ENCODE assay signal across 8 cellular contexts in the genomic region with DNA sequence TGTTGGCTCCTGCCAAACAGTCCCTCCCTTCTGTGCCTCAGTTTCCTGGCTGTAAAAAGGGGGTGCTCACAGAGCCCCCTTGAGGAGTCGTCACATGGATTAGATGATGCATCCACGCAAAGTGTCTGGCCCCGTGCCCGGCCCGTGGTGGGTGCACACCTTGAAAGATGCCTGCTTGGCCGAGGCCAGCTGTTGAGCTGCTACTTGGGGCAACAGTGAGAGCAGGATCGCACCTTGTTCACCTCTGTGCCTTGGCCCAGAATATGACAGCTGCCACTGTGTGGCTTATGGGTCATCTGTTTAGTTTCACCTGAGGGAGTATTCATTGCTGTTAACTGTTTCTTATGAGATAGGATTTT. TPM values are rescaled to one million over a fixed set of nuclear protein-coding genes. Genes with fewer than 3 reads are reported as not detected.
DNase-seq lines count a peak whose midpoint lies in the region; ATAC-seq and TF ChIP-seq lines count a peak whose summit lies in the region.

No MANE protein-coding gene starts in this region.

- H3K36me3 ChIP-seq in muscle layer of colon (ENCODE audit: insufficient read depth, low read length) = no peaks in the 10 kb centered on the region

- peak overlapping the region; percentile 65 for H3K27ac Mint-ChIP-seq in activated naive CD8-positive, alpha-beta T cell treated with anti-CD3 and anti-CD28 coated beads for 36 hours
- no peak overlapping the region for H3K27ac Mint-ChIP-seq in endothelial cell (ENCODE audit: unreplicated experiment)

- no peak for TF ChIP-seq POLR2A in GM18505 (IDR thresholded peaks at IDR 0.05; ENCODE audit: borderline replicate concordance, extremely low read depth, insufficient read depth, insufficient read length)

- peaks cover 25% of the 10 kb centered on the region for H3K4me1 Mint-ChIP-seq in activated naive CD8-positive, alpha-beta T cell treated with anti-CD3 and anti-CD28 coated beads for 36 hours
- H3K4me1 Mint-ChIP-seq in endothelial cell (ENCODE audit: unreplicated experiment) = peaks cover 9% of the 10 kb centered on the region

- peaks cover 10% of the 10 kb centered on the region for H3K4me1 ChIP-seq in muscle layer of colon (ENCODE audit: insufficient read depth, low read length)

- peak overlapping the region; percentile 70 for H3K4me3 Mint-ChIP-seq in activated naive CD8-positive, alpha-beta T cell treated with anti-CD3 and anti-CD28 coated beads for 36 hours
- no peak overlapping the region for H3K4me3 Mint-ChIP-seq in endothelial cell (ENCODE audit: unreplicated experiment)

- TF ChIP-seq CTCF in endothelial cell (IDR thresholded peaks at IDR 0.05; ENCODE audit: unreplicated experiment) = no peak

- no peaks in the 10 kb centered on the region for H3K27me3 Mint-ChIP-seq in activated naive CD8-positive, alpha-beta T cell treated with anti-CD3 and anti-CD28 coated beads for 36 hours
- H3K27me3 Mint-ChIP-seq in endothelial cell (ENCODE audit: unreplicated experiment) = peaks cover 6% of the 10 kb centered on the region

- H3K4me3 ChIP-seq in muscle layer of colon (ENCODE audit: low read depth in 1 of 2, low read length in 2 of 2) = peak overlapping the region in 1 of 2 donors; percentile 75

- no peaks in the 10 kb centered on the region for H3K9me3 Mint-ChIP-seq in activated naive CD8-positive, alpha-beta T cell treated with anti-CD3 and anti-CD28 coated beads for 36 hours
- no peaks in the 10 kb centered on the region for H3K9me3 Mint-ChIP-seq in endothelial cell (ENCODE audit: unreplicated experiment)

- H3K36me3 Mint-ChIP-seq in activated naive CD8-positive, alpha-beta T cell treated with anti-CD3 and anti-CD28 coated beads for 36 hours = no peaks in the 10 kb centered on the region
- H3K36me3 Mint-ChIP-seq in endothelial cell (ENCODE audit: low read depth, unreplicated experiment) = no peaks in the 10 kb centered on the region

- no peaks in the 10 kb centered on the region for H3K9me3 ChIP-seq in muscle layer of colon (ENCODE audit: low read length)

- DNase-seq in activated naive CD8-positive, alpha-beta T cell treated with anti-CD3 and anti-CD28 coated beads for 36 hours = no peak
- DNase-seq in AG20443 (ENCODE audit: low spot score) (no peak), left lobe of liver (ENCODE audit: low spot score) (no peak), endothelial cell (ENCODE audit: low spot score) (no peak)
- DNase-seq in NK-92 treated with Interleukin-12 subunit alpha and Interleukin-12 subunit beta, amount 100 ng/mL, for 24 hours (lab: John Stamatoyannopoulos, UW) = no peak

- peak overlapping the region; percentile 27 for H3K9ac ChIP-seq in muscle layer of colon (ENCODE audit: low read length)

- peak overlapping the region; percentile 74 for H3K27ac ChIP-seq in muscle layer of colon (ENCODE audit: low read depth, low read length)

- ATAC-seq in GM18505 (IDR thresholded peaks at IDR 0.05; ENCODE audit: unreplicated experiment) (peak; percentile 21), HG02885 (IDR thresholded peaks at IDR 0.05; ENCODE audit: poor library complexity, unreplicated experiment) (peak; percentile 19), left lobe of liver (no peak)

- H3K27me3 ChIP-seq in muscle layer of colon (ENCODE audit: control insufficient read depth in 1 of 2, insufficient read depth in 2 of 2, low read length in 2 of 2) = no peaks in the 10 kb centered on the region

RNA-seq across cellular contexts. Expression of a gene that starts 17.7 kb away (rescaled TPM):
- 1 to 10 TPM; 5.1 TPM for total RNA-seq in activated naive CD8-positive, alpha-beta T cell treated with anti-CD3 and anti-CD28 coated beads for 36 hours
- total RNA-seq in left lobe of liver = 6.2 TPM
- 17.5 TPM for total RNA-seq in endothelial cell (ENCODE audit: unreplicated experiment)
